15 cellular contexts compared by ENCODE assay signal in the genomic region with DNA sequence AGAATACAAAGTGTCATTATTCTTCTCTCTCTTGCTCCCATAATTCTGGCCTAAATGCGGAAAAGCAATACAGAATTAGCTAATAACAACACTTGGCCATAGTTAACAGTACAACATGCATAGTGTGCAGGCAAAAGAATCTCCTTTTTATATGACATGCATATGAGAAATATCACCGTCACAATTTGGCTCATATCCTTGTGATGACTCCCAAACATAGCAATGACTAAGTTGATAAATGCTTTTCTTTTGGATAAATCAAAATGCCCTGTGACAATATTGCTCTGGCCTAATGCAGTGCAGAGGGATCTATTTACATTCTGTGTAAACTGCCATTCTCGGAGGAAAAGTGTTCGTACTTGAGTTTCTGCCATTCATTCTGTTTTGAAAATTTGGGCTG.
"Had no signal": no experiment of that assay in that cellular context is flagged by ENCODE, and none has a peak within 500 bp of the region (broad histone marks: within the 10 kb centered on the region; RNA-seq: fewer than 3 reads in every experiment).

No MANE protein-coding gene starts in this region.

- H3K4me3 ChIP-seq: body of pancreas, smooth muscle cell, upper lobe of left lung had no signal

- H3K27ac Mint-ChIP-seq: activated B cell treated with CpG ODN at 0.5 μM for 24 hours; activated CD4-positive, alpha-beta T cell treated with anti-CD3 and anti-CD28 coated beads, Interleukin-2, amount 10 ng/mL, durations not matched to agents 7 days and 5 days; activated naive CD8-positive, alpha-beta T cell treated with anti-CD3 and anti-CD28 coated beads for 36 hours; natural killer cell; stimulated activated naive CD8-positive, alpha-beta T cell treated with anti-CD3 and anti-CD28 coated beads, Interleukin-15, Interleukin-2, amounts not matched to agents 100 ng/mL and 50 ng/mL, for 24 hours; T-helper 2 cell treated with Interferon-gamma antibody and Interleukin-4, amounts not matched to agents 5 μg/mL and 100 μg/mL, for 36 hours had no signal

- H3K4me1 Mint-ChIP-seq: activated B cell treated with CpG ODN at 0.5 μM for 24 hours; activated CD4-positive, alpha-beta T cell treated with anti-CD3 and anti-CD28 coated beads, Interleukin-2, amount 10 ng/mL, durations not matched to agents 7 days and 5 days; activated naive CD8-positive, alpha-beta T cell treated with anti-CD3 and anti-CD28 coated beads for 36 hours; natural killer cell had no signal

- H3K27ac ChIP-seq: body of pancreas, neutrophil, upper lobe of left lung had no signal

- DNase-seq: activated B cell treated with CpG ODN at 0.5 μM for 24 hours; activated CD4-positive, alpha-beta T cell treated with anti-CD3 and anti-CD28 coated beads, Interleukin-2, amount 10 ng/mL, durations not matched to agents 7 days and 5 days; activated CD8-positive, alpha-beta memory T cell treated with anti-CD3 and anti-CD28 coated beads for 24 hours; activated naive CD8-positive, alpha-beta T cell treated with anti-CD3 and anti-CD28 coated beads for 36 hours; amygdala; body of pancreas; cortex of kidney; effector CD4-positive, alpha-beta T cell; mesenchymal stem cell; natural killer cell; upper lobe of left lung had no signal

- H3K9me3 ChIP-seq: body of pancreas, neutrophil had no signal

- ATAC-seq: body of pancreas, natural killer cell had no signal

- H3K27me3 ChIP-seq: body of pancreas, neutrophil, upper lobe of left lung had no signal

- H3K36me3 Mint-ChIP-seq: activated naive CD8-positive, alpha-beta T cell treated with anti-CD3 and anti-CD28 coated beads for 36 hours; natural killer cell had no signal

- H3K36me3 ChIP-seq: neutrophil, upper lobe of left lung had no signal

- H3K4me1 ChIP-seq: body of pancreas, upper lobe of left lung had no signal

- H3K27me3 Mint-ChIP-seq: activated B cell treated with CpG ODN at 0.5 μM for 24 hours; activated CD4-positive, alpha-beta T cell treated with anti-CD3 and anti-CD28 coated beads, Interleukin-2, amount 10 ng/mL, durations not matched to agents 7 days and 5 days; activated naive CD8-positive, alpha-beta T cell treated with anti-CD3 and anti-CD28 coated beads for 36 hours; stimulated activated naive CD8-positive, alpha-beta T cell treated with anti-CD3 and anti-CD28 coated beads, Interleukin-15, Interleukin-2, amounts not matched to agents 100 ng/mL and 50 ng/mL, for 24 hours had no signal

- H3K4me3 Mint-ChIP-seq: activated B cell treated with CpG ODN at 0.5 μM for 24 hours; activated CD4-positive, alpha-beta T cell treated with anti-CD3 and anti-CD28 coated beads, Interleukin-2, amount 10 ng/mL, durations not matched to agents 7 days and 5 days; activated naive CD8-positive, alpha-beta T cell treated with anti-CD3 and anti-CD28 coated beads for 36 hours; natural killer cell; stimulated activated naive CD8-positive, alpha-beta T cell treated with anti-CD3 and anti-CD28 coated beads, Interleukin-15, Interleukin-2, amounts not matched to agents 100 ng/mL and 50 ng/mL, for 24 hours; T-helper 2 cell treated with Interferon-gamma antibody and Interleukin-4, amounts not matched to agents 5 μg/mL and 100 μg/mL, for 36 hours had no signal
